ENCODE assay signal across 15 cellular contexts in the genomic region with DNA sequence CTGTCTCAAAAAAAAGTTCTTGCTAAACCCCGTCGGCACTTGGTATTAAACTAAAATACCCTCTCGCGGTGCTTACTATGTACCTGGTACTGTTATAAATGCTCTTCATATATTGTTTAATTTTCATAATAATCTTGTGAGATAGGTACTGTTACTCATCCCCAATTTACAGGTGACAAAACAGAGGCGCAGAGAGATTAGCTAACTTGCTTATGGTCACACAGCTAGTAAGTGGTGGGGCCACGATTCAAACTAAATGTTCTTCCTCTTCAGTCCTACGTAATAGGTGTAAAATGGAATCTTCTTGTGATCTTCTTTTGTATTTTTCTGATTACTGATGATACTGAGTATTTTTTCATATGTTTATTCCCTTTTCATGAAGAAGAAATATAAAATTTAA. TPM values are rescaled to one million over a fixed set of nuclear protein-coding genes. Genes with fewer than 3 reads are reported as not detected.
DNase-seq lines count a peak whose midpoint lies in the region; ATAC-seq and TF ChIP-seq lines count a peak whose summit lies in the region.
"Had no signal": no experiment of that assay in that cellular context is flagged by ENCODE, and none has a peak within 500 bp of the region (broad histone marks: within the 10 kb centered on the region; RNA-seq: fewer than 3 reads in every experiment).

No MANE protein-coding gene starts in this region.

- H3K4me3 ChIP-seq in Loucy (ENCODE audit: low read length, poor library complexity, severe bottlenecking) (peak overlapping the region; percentile 64), stomach (no peak overlapping the region)
- H3K4me3 ChIP-seq: SJCRH30 had no signal

- no peak for DNase-seq in T-helper 2 cell treated with Interferon-gamma antibody and Interleukin-4, amounts not matched to agents 5 μg/mL and 100 μg/mL, for 36 hours (ENCODE audit: low spot score)
- no peak for DNase-seq in T-helper 2 cell
- DNase-seq in stimulated activated effector memory CD8-positive, alpha-beta T cell treated with anti-CD3 and anti-CD28 coated beads, Interleukin-12 subunit alpha, Interleukin-12 subunit beta, amount 100 ng/mL, for 72 hours (ENCODE audit: low spot score in 2 of 2) = no peak
- no peak for DNase-seq in stomach
- DNase-seq in NCI-H187 (lab: John Stamatoyannopoulos, UW) = no peak
- no peak for DNase-seq in NCI-H2171 treated with DMSO at 0.1 percent for 48 hours (lab: John Stamatoyannopoulos, UW)
- DNase-seq: Calu3, NCI-H2029, NCI-H510A, NCI-H82 had no signal

- H3K4me1 Mint-ChIP-seq in T-helper 2 cell treated with Interferon-gamma antibody and Interleukin-4, amounts not matched to agents 5 μg/mL and 100 μg/mL, for 36 hours (ENCODE audit: low read depth) = peaks cover 72% of the 10 kb centered on the region
- peaks cover 94% of the 10 kb centered on the region for H3K4me1 Mint-ChIP-seq in dendritic cell treated with granulocyte-macrophage colony-stimulating factor and Interleukin-4, amounts not matched to agents 40 ng/mL and 50 ng/mL, for 4 days (ENCODE audit: low read depth)
- H3K4me1 Mint-ChIP-seq in stimulated activated effector memory CD8-positive, alpha-beta T cell treated with anti-CD3 and anti-CD28 coated beads, Interleukin-12 subunit alpha, Interleukin-12 subunit beta, amount 100 ng/mL, for 72 hours = peaks cover 81% of the 10 kb centered on the region

- H3F3A ChIP-seq in Loucy (ENCODE audit: low read depth) = peaks cover 20% of the 10 kb centered on the region

- H3K9me3 Mint-ChIP-seq in T-helper 2 cell treated with Interferon-gamma antibody and Interleukin-4, amounts not matched to agents 5 μg/mL and 100 μg/mL, for 36 hours = no peaks in the 10 kb centered on the region
- peaks cover 7% of the 10 kb centered on the region for H3K9me3 Mint-ChIP-seq in dendritic cell treated with granulocyte-macrophage colony-stimulating factor and Interleukin-4, amounts not matched to agents 40 ng/mL and 50 ng/mL, for 4 days
- H3K9me3 Mint-ChIP-seq in stimulated activated effector memory CD8-positive, alpha-beta T cell treated with anti-CD3 and anti-CD28 coated beads, Interleukin-12 subunit alpha, Interleukin-12 subunit beta, amount 100 ng/mL, for 72 hours = no peaks in the 10 kb centered on the region

- peak overlapping the region; percentile 86 for H3K4me2 ChIP-seq in Loucy (ENCODE audit: low read depth, low read length, poor library complexity, severe bottlenecking)

- TF ChIP-seq CTCF in Loucy (conservative IDR thresholded peaks at IDR 0.05; ENCODE audit: low read length) = no peak
- no peak for TF ChIP-seq CTCF in stomach (IDR thresholded peaks at IDR 0.05)

- H3K27me3 Mint-ChIP-seq in T-helper 2 cell treated with Interferon-gamma antibody and Interleukin-4, amounts not matched to agents 5 μg/mL and 100 μg/mL, for 36 hours (ENCODE audit: low read depth) = no peaks in the 10 kb centered on the region
- H3K27me3 Mint-ChIP-seq in dendritic cell treated with granulocyte-macrophage colony-stimulating factor and Interleukin-4, amounts not matched to agents 40 ng/mL and 50 ng/mL, for 4 days = no peaks in the 10 kb centered on the region

- H4K20me1 ChIP-seq in Loucy (ENCODE audit: insufficient read depth, low read length, poor library complexity, severe bottlenecking) = peaks cover 24% of the 10 kb centered on the region

- TF ChIP-seq POLR2A in stomach (IDR thresholded peaks at IDR 0.05) = no peak

- 91 to 98% (median 93%) methylated on average over 7 of the region's 7 CpGs for WGBS in stomach, 5 donors

- no peaks in the 10 kb centered on the region for H3K9me3 ChIP-seq in Loucy (ENCODE audit: insufficient read depth, low read depth, low read length)
- no peaks in the 10 kb centered on the region for H3K9me3 ChIP-seq in stomach
- H3K9me3 ChIP-seq: SJCRH30 had no signal

- peak overlapping the region; percentile 61 for H3K9ac ChIP-seq in Loucy (ENCODE audit: low read depth, low read length, poor library complexity, severe bottlenecking)

- TF ChIP-seq EP300 in stomach (IDR thresholded peaks at IDR 0.05) = no peak

- peaks cover 1% of the 10 kb centered on the region for H3K36me3 Mint-ChIP-seq in T-helper 2 cell treated with Interferon-gamma antibody and Interleukin-4, amounts not matched to agents 5 μg/mL and 100 μg/mL, for 36 hours (ENCODE audit: low read depth)
- H3K36me3 Mint-ChIP-seq in dendritic cell treated with granulocyte-macrophage colony-stimulating factor and Interleukin-4, amounts not matched to agents 40 ng/mL and 50 ng/mL, for 4 days (ENCODE audit: low read depth) = peaks cover 45% of the 10 kb centered on the region
- H3K36me3 Mint-ChIP-seq in stimulated activated effector memory CD8-positive, alpha-beta T cell treated with anti-CD3 and anti-CD28 coated beads, Interleukin-12 subunit alpha, Interleukin-12 subunit beta, amount 100 ng/mL, for 72 hours = peaks cover 14% of the 10 kb centered on the region

- ATAC-seq in stimulated activated effector memory CD8-positive, alpha-beta T cell treated with anti-CD3 and anti-CD28 coated beads, Interleukin-12 subunit alpha, Interleukin-12 subunit beta, amount 100 ng/mL, for 72 hours = no peak

- H3K4me3 Mint-ChIP-seq in T-helper 2 cell treated with Interferon-gamma antibody and Interleukin-4, amounts not matched to agents 5 μg/mL and 100 μg/mL, for 36 hours = peak overlapping the region; percentile 63
- H3K4me3 Mint-ChIP-seq in dendritic cell treated with granulocyte-macrophage colony-stimulating factor and Interleukin-4, amounts not matched to agents 40 ng/mL and 50 ng/mL, for 4 days = peak overlapping the region; percentile 51
- H3K4me3 Mint-ChIP-seq in stimulated activated effector memory CD8-positive, alpha-beta T cell treated with anti-CD3 and anti-CD28 coated beads, Interleukin-12 subunit alpha, Interleukin-12 subunit beta, amount 100 ng/mL, for 72 hours = no peak overlapping the region

- intact Hi-C loops in dendritic cell treated with granulocyte-macrophage colony-stimulating factor and Interleukin-4, amounts not matched to agents 40 ng/mL and 50 ng/mL, for 4 days (cut with micrococcal nuclease) = loop anchor here (5.0 kb wide), 1 partner anchor 34 kb away; no protein-coding TSS in a partner anchor
- intact Hi-C loops in stomach (cut with DNase I; ENCODE audit: low total_unique reads) = no loop called here

- H2AFZ ChIP-seq in Loucy (ENCODE audit: low read length) = no peak overlapping the region

- H3K36me3 ChIP-seq in Loucy (ENCODE audit: insufficient read depth, low read length) (no peaks in the 10 kb centered on the region), stomach (no peaks in the 10 kb centered on the region)
- H3K36me3 ChIP-seq: SJCRH30 had no signal

- no peak overlapping the region for H3K27ac ChIP-seq in stomach
- H3K27ac ChIP-seq: 22Rv1, C4-2B, SJCRH30 had no signal

- H3K4me1 ChIP-seq in Loucy (ENCODE audit: insufficient read depth, low read length, poor library complexity, severe bottlenecking) = peaks cover 87% of the 10 kb centered on the region
- peaks cover 24 to 72% (median 55%) of the 10 kb centered on the region in 4 donors for H3K4me1 ChIP-seq in stomach

- H3K27ac Mint-ChIP-seq in T-helper 2 cell treated with Interferon-gamma antibody and Interleukin-4, amounts not matched to agents 5 μg/mL and 100 μg/mL, for 36 hours = no peak overlapping the region
- peak overlapping the region; percentile 86 for H3K27ac Mint-ChIP-seq in dendritic cell treated with granulocyte-macrophage colony-stimulating factor and Interleukin-4, amounts not matched to agents 40 ng/mL and 50 ng/mL, for 4 days
- H3K27ac Mint-ChIP-seq in stimulated activated effector memory CD8-positive, alpha-beta T cell treated with anti-CD3 and anti-CD28 coated beads, Interleukin-12 subunit alpha, Interleukin-12 subunit beta, amount 100 ng/mL, for 72 hours = peak overlapping the region; percentile 46

- H3K27me3 ChIP-seq in Loucy (ENCODE audit: insufficient read depth, low read length, poor library complexity, severe bottlenecking) = no peaks in the 10 kb centered on the region
- H3K27me3 ChIP-seq in stomach = no peaks in the 10 kb centered on the region
- H3K27me3 ChIP-seq: SJCRH30 had no signal

- no peaks in the 10 kb centered on the region for H3K9me2 ChIP-seq in Loucy (replicated peaks; ENCODE audit: low read depth, low read length)

- H3K79me2 ChIP-seq in Loucy (ENCODE audit: insufficient read depth, low read length) = peaks cover 92% of the 10 kb centered on the region

RNA-seq across cellular contexts. Expression of gene TET3, which starts 51.3 kb away (rescaled TPM):
- 10 to 100 TPM; 14.7 to 31.5 (median 17.8) TPM for total RNA-seq in stomach
- polyA plus RNA-seq in stomach = 1 to 10 TPM; 1.7 to 2.2 (median 1.8) TPM
